17 cellular contexts compared by ENCODE assay signal in the genomic region with DNA sequence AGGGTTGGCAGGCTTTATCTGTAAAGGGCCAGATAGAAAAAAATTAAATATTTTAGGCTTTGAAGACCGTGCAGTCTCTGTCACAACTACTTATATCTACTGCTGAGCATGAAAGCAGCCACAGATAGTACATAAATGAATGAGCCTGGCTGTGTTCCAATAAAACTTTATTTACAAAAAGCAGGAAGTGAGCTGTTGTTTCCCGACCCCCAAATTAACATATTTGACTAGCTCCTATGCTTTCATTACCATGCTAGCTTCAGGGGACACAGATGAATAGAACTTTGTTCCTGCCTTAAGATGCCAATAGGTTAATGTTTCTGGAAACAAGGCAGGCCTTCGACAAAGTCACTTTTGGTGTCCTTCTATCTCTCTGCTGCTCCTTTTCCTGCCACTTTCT.
"Had no signal": no experiment of that assay in that cellular context is flagged by ENCODE, and none has a peak within 500 bp of the region (broad histone marks: within the 10 kb centered on the region; RNA-seq: fewer than 3 reads in every experiment).

No MANE protein-coding gene starts in this region.

- DNase-seq: KBM-7, MV-4-11, NCI-H1092 treated with DMSO at 0.1 percent for 48 hours, NCI-H1436, NCI-H187, NCI-H2029, NCI-H2081 treated with DMSO at 0.1 percent for 48 hours, NCI-H2227 treated with DMSO at 0.1 percent for 48 hours, NCI-H524, NCI-H526 treated with DMSO at 0.1 percent for 48 hours, NCI-H774, SHP77, T-helper 1 cell, T-helper 17 cell had no signal

- FAIRE-seq: RCC 7860 had no signal

- ATAC-seq: SK-N-SH treated with all-trans-retinoic acid at 6 μM for 48 hours, T-helper 17 cell had no signal

- H3K27ac ChIP-seq: RWPE1 had no signal
